In the genomic region with DNA sequence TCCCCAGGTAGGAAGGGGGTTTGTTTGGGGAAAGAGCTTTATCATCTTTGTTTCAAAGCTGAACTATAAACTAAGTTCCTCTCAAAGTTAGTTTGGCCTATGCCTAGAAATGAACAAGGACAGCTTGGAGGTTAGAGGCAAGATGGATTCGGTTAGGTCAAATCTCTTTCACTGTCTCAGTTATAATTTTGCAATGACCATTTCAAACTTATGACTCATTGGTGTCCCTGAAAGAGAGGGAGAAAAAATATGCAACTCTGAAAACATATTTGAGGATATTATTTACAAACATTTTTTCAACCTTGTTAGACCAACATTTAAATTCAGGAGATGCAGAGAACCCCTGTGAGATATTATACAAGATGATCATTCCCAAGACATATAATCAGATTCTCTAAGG, we compare ENCODE assay signal across 26 cellular contexts.
DNase-seq lines count a peak whose midpoint lies in the region; ATAC-seq and TF ChIP-seq lines count a peak whose summit lies in the region.
"Had no signal": no experiment of that assay in that cellular context is flagged by ENCODE, and none has a peak within 500 bp of the region (broad histone marks: within the 10 kb centered on the region; RNA-seq: fewer than 3 reads in every experiment).

No MANE protein-coding gene starts in this region.

- dilution Hi-C loops in mammary epithelial cell (cut with HindIII; ENCODE audit: low sequenced_read_pairs) = no loop called here

- H3K9me3 ChIP-seq in mammary epithelial cell (replicated peaks; ENCODE audit: insufficient read depth, low read length) = peaks cover 2% of the 10 kb centered on the region
- H3K9me3 ChIP-seq in RWPE2 (ENCODE audit: severe bottlenecking) = peaks cover under 1% of the 10 kb centered on the region
- H3K9me3 ChIP-seq in neuronal stem cell (replicated peaks in 1 of 2; ENCODE audit: control insufficient read depth in 2 of 2, insufficient read depth in 1 of 2, low read depth in 1 of 2, low read length in 2 of 2) = peaks cover 0 to 4% of the 10 kb centered on the region in 2 donors
- H3K9me3 ChIP-seq: BE2C, HAP-1 had no signal

- no peak overlapping the region for H3K9ac ChIP-seq in mammary epithelial cell (ENCODE audit: insufficient read depth, low read length)
- no peak overlapping the region for H3K9ac ChIP-seq in neuronal stem cell (ENCODE audit: low read depth, low read length, poor library complexity)

- H3K36me3 Mint-ChIP-seq in MCF 10A (ENCODE audit: insufficient read depth, unreplicated experiment) = no peaks in the 10 kb centered on the region
- H3K36me3 Mint-ChIP-seq in activated CD8-positive, alpha-beta T cell treated with anti-CD3 and anti-CD28 coated beads for 36 hours (ENCODE audit: low read depth) = no peaks in the 10 kb centered on the region
- H3K36me3 Mint-ChIP-seq: CD4-positive, CD25-positive, alpha-beta regulatory T cell; T-cell had no signal

- H3K27ac ChIP-seq in mammary epithelial cell (ENCODE audit: insufficient read depth, low read depth, low read length) (no peak overlapping the region), RWPE2 (ENCODE audit: poor library complexity, severe bottlenecking) (peak overlapping the region; percentile 2), neuronal stem cell (replicated peaks; ENCODE audit: low read length) (no peak overlapping the region)
- H3K27ac ChIP-seq: 22Rv1 had no signal

- no peak overlapping the region for H3K4me3 Mint-ChIP-seq in MCF 10A (ENCODE audit: unreplicated experiment)
- H3K4me3 Mint-ChIP-seq in activated CD8-positive, alpha-beta T cell treated with anti-CD3 and anti-CD28 coated beads for 36 hours = no peak overlapping the region
- H3K4me3 Mint-ChIP-seq: T-cell had no signal

- intact Hi-C loops in MCF 10A (cut with micrococcal nuclease) = no loop called here
- intact Hi-C loops in mammary epithelial cell (cut with micrococcal nuclease) = no loop called here
- intact Hi-C loops in activated CD8-positive, alpha-beta T cell treated with anti-CD3 and anti-CD28 coated beads for 36 hours (cut with micrococcal nuclease) = no loop called here

- DNase-seq in MCF 10A (ENCODE audit: unreplicated experiment) (peak; percentile 30), mammary epithelial cell (no peak), RWPE2 (ENCODE audit: low spot score) (no peak), fibroblast of gingiva (ENCODE audit: low read depth) (peak; percentile 43), neuronal stem cell (ENCODE audit: low spot score) (no peak), DMS79 (lab: John Stamatoyannopoulos, UW) (no peak)
- no peak for DNase-seq in activated CD8-positive, alpha-beta T cell treated with anti-CD3 and anti-CD28 coated beads for 36 hours
- DNase-seq: BE2C; CD4-positive, CD25-positive, alpha-beta regulatory T cell; COR-L47; DMS153; KBM-7; MV-4-11; NCI-H1694 treated with DMSO at 0.1 percent for 48 hours; NCI-H2107; NCI-H2227 treated with DMSO at 0.1 percent for 48 hours; NCI-H510A treated with DMSO at 0.1 percent for 48 hours; NCI-H774; OCI-M1; RPMI8226; SIG-M5; T-cell had no signal

- H2BK5ac ChIP-seq in neuronal stem cell (ENCODE audit: low read length) = no peak overlapping the region

- no peak overlapping the region for H2AK5ac ChIP-seq in neuronal stem cell (ENCODE audit: low read depth, low read length)

- H2BK120ac ChIP-seq in neuronal stem cell (ENCODE audit: low read depth, low read length) = no peak overlapping the region

- no peak overlapping the region for H4K8ac ChIP-seq in neuronal stem cell (ENCODE audit: low read depth, low read length)

- H2BK12ac ChIP-seq in neuronal stem cell (ENCODE audit: low read length) = no peak overlapping the region

- H3K79me2 ChIP-seq in mammary epithelial cell (ENCODE audit: insufficient read depth, low read length) = no peaks in the 10 kb centered on the region

- no peak overlapping the region for H3K4ac ChIP-seq in neuronal stem cell (ENCODE audit: low read length)

- H4K91ac ChIP-seq in neuronal stem cell (ENCODE audit: low read depth, low read length, poor library complexity) = no peak overlapping the region

- in situ Hi-C loops in mammary epithelial cell (cut with MboI; ENCODE audit: low sequenced_read_pairs in 2 of 2) = no loop called here

- 100% methylated on average over 1 of the region's 1 CpG for WGBS in mammary epithelial cell (ENCODE audit: low coverage, missing lambda C conversion rate)
- WGBS in neuronal stem cell (ENCODE audit: extremely low coverage in 2 of 2, insufficient read length in 2 of 2, insufficient replicate concordance in 1 of 2), 2 donors = no CpG with 5 or more reads among the region's 1 CpG

- H3K79me1 ChIP-seq in neuronal stem cell (ENCODE audit: low read depth, low read length) = no peaks in the 10 kb centered on the region

- no peaks in the 10 kb centered on the region for H3K9me3 Mint-ChIP-seq in MCF 10A (ENCODE audit: unreplicated experiment)
- H3K9me3 Mint-ChIP-seq in activated CD8-positive, alpha-beta T cell treated with anti-CD3 and anti-CD28 coated beads for 36 hours = no peaks in the 10 kb centered on the region

- no peak overlapping the region for H3K23ac ChIP-seq in neuronal stem cell (ENCODE audit: low read depth, low read length, poor library complexity)

- H3K4me3 ChIP-seq in mammary epithelial cell (replicated peaks in 1 of 3; ENCODE audit: insufficient read depth in 1 of 3, low read depth in 2 of 3, low read length in 3 of 3) = no peak overlapping the region
- H3K4me3 ChIP-seq in RWPE2 (ENCODE audit: severe bottlenecking) = no peak overlapping the region
- no peak overlapping the region for H3K4me3 ChIP-seq in neuronal stem cell (ENCODE audit: low read length in 2 of 2)
- H3K4me3 ChIP-seq: HAP-1 had no signal

- ATAC-seq in RWPE2 (ENCODE audit: low read depth) (no peak), GM19351 (IDR thresholded peaks at IDR 0.05; ENCODE audit: unreplicated experiment) (no peak)
- ATAC-seq in activated CD8-positive, alpha-beta T cell treated with anti-CD3 and anti-CD28 coated beads for 36 hours = no peak
- ATAC-seq: SK-N-SH treated with all-trans-retinoic acid at 6 μM for 48 hours, T-cell had no signal

- H3K27me3 Mint-ChIP-seq in MCF 10A (ENCODE audit: insufficient read depth, unreplicated experiment) = no peaks in the 10 kb centered on the region
- no peaks in the 10 kb centered on the region for H3K27me3 Mint-ChIP-seq in activated CD8-positive, alpha-beta T cell treated with anti-CD3 and anti-CD28 coated beads for 36 hours
- H3K27me3 Mint-ChIP-seq: CD4-positive, CD25-positive, alpha-beta regulatory T cell; T-cell had no signal

- no peaks in the 10 kb centered on the region for H4K20me1 ChIP-seq in mammary epithelial cell (ENCODE audit: insufficient read depth, low read length)

- no peak overlapping the region for H3K14ac ChIP-seq in neuronal stem cell (ENCODE audit: low read length)

- H3K27ac Mint-ChIP-seq in MCF 10A (ENCODE audit: low read depth, unreplicated experiment) = peak overlapping the region; percentile 64
- no peak overlapping the region for H3K27ac Mint-ChIP-seq in activated CD8-positive, alpha-beta T cell treated with anti-CD3 and anti-CD28 coated beads for 36 hours
- H3K27ac Mint-ChIP-seq: CD4-positive, CD25-positive, alpha-beta regulatory T cell; T-cell had no signal

- TF ChIP-seq CTCF in MCF 10A (IDR thresholded peaks at IDR 0.05; ENCODE audit: unreplicated experiment) = no peak
- no peak for TF ChIP-seq CTCF in mammary epithelial cell (conservative IDR thresholded peaks at IDR 0.05 in 1 of 2, IDR thresholded peaks at IDR 0.05 in 1 of 2; ENCODE audit: extremely low read depth in 1 of 2, insufficient read depth in 1 of 2, low read depth in 1 of 2, low read length in 2 of 2)
- TF ChIP-seq CTCF in RWPE2 (IDR thresholded peaks at IDR 0.05; ENCODE audit: poor library complexity, severe bottlenecking) = no peak
- TF ChIP-seq CTCF in activated CD8-positive, alpha-beta T cell treated with anti-CD3 and anti-CD28 coated beads for 36 hours (IDR thresholded peaks at IDR 0.05) = no peak

- peaks cover 18% of the 10 kb centered on the region for H3K4me1 Mint-ChIP-seq in MCF 10A (ENCODE audit: insufficient read depth, unreplicated experiment)
- no peaks in the 10 kb centered on the region for H3K4me1 Mint-ChIP-seq in activated CD8-positive, alpha-beta T cell treated with anti-CD3 and anti-CD28 coated beads for 36 hours (ENCODE audit: low read depth)
- H3K4me1 Mint-ChIP-seq: CD4-positive, CD25-positive, alpha-beta regulatory T cell; T-cell had no signal

- H3K4me1 ChIP-seq in mammary epithelial cell (ENCODE audit: insufficient read depth, low read length) (peaks cover 9% of the 10 kb centered on the region), RWPE2 (ENCODE audit: insufficient read depth, poor library complexity, severe bottlenecking) (peaks cover 12% of the 10 kb centered on the region), neuronal stem cell (ENCODE audit: control insufficient read depth in 2 of 2, insufficient read depth in 1 of 2, low read depth in 1 of 2, low read length in 2 of 2) (no peaks in the 10 kb centered on the region)
- H3K4me1 ChIP-seq: BE2C had no signal

- BruUV-seq in MCF 10A (replicated peaks; lab: Mats Ljungman, UMichigan) = no TSS peak
- no TSS peak for BruUV-seq in mammary epithelial cell (replicated peaks; lab: Mats Ljungman, UMichigan)

- H2AFZ ChIP-seq in mammary epithelial cell (ENCODE audit: low read depth, low read length) (no peak overlapping the region), neuronal stem cell (ENCODE audit: low read length) (no peak overlapping the region)

- H3K4me2 ChIP-seq in mammary epithelial cell (ENCODE audit: insufficient read depth, low read depth, low read length) (no peak overlapping the region), neuronal stem cell (ENCODE audit: insufficient read depth, low read length, poor library complexity, severe bottlenecking) (no peak overlapping the region)

- no peaks in the 10 kb centered on the region for H3K27me3 ChIP-seq in mammary epithelial cell (ENCODE audit: insufficient read depth, low read length)
- H3K27me3 ChIP-seq in RWPE2 (ENCODE audit: insufficient read depth, poor library complexity, severe bottlenecking) = no peaks in the 10 kb centered on the region
- H3K27me3 ChIP-seq in neuronal stem cell (ENCODE audit: control insufficient read depth in 3 of 3, insufficient read depth in 3 of 3, low read depth in 1 of 3, low read length in 3 of 3) = no peaks in the 10 kb centered on the region
- H3K27me3 ChIP-seq: BE2C had no signal

- no peaks in the 10 kb centered on the region for H3K36me3 ChIP-seq in mammary epithelial cell (ENCODE audit: insufficient read depth, low read length)
- no peaks in the 10 kb centered on the region for H3K36me3 ChIP-seq in RWPE2 (ENCODE audit: low read depth)
- no peaks in the 10 kb centered on the region for H3K36me3 ChIP-seq in neuronal stem cell (replicated peaks in 1 of 2; ENCODE audit: control insufficient read depth in 2 of 2, insufficient read depth in 2 of 2, low read length in 2 of 2)
- H3K36me3 ChIP-seq: BE2C, HAP-1 had no signal

- H3K18ac ChIP-seq in neuronal stem cell (ENCODE audit: low read length) = no peak overlapping the region

- POLR2A ChIA-PET in MCF 10A (lab: Yijun Ruan, JAX) = interaction anchor here (0.6 to 2.2 kb wide), 7 partner anchors 11 to 53 kb away, joined by 3 to 11 read pairs (median 3); no protein-coding TSS in a partner anchor
- POLR2A ChIA-PET in activated CD8-positive, alpha-beta T cell treated with anti-CD3 and anti-CD28 coated beads for 36 hours (lab: Charles Lee) = no interaction called here

- no peak overlapping the region for H2BK15ac ChIP-seq in neuronal stem cell (ENCODE audit: low read length)

- CTCF ChIA-PET in MCF 10A (lab: Yijun Ruan, JAX) = interaction anchor here (1.4 to 1.6 kb wide), 2 partner anchors 21 to 130 kb away, joined by 3 to 5 read pairs; no protein-coding TSS in a partner anchor
- CTCF ChIA-PET in mammary epithelial cell (lab: Charles Lee; ENCODE audit: low non-redundant PET) = no interaction called here
- CTCF ChIA-PET in activated CD8-positive, alpha-beta T cell treated with anti-CD3 and anti-CD28 coated beads for 36 hours (lab: Charles Lee) = no interaction called here

Comparison
In these comparisons a context has a peak if more than half of its experiments do, and no peak if none do; other contexts are left out.
1. DNase-seq: peak in MCF 10A (single experiment) and fibroblast of gingiva (single experiment); none in mammary epithelial cell (single experiment), RWPE2 (single experiment), activated CD8-positive, alpha-beta T cell treated with anti-CD3 and anti-CD28 coated beads for 36 hours (single experiment), neuronal stem cell (single experiment) and DMS79 (single experiment).